ENCODE assay signal across 1 cellular context in the genomic region with DNA sequence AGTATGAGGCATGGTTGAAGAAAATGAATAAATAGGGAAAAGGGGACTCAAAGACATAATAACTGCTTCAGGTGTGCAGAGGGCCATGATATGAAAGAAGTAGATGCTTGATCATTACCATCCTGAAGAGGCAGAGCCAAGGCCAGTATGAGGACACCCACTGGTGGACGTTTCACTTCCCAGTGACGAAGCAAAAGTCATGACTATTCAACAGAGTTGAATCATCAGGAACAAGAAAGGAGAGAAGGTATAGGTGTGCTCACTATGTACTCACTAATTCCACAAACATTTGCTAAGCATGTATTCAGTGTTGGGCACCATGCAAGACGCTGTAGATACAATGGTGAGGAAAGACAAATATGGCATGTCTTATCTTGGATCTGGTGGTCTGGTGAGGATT.
TF ChIP-seq lines count a peak whose summit lies in the region.

No MANE protein-coding gene starts in this region.

TF ChIP-seq in HCT116, 20 proteins besides CTCF, POLR2A, EP300 and RAD21 (continued from another document):
- TF ChIP-seq, protein P1, sequence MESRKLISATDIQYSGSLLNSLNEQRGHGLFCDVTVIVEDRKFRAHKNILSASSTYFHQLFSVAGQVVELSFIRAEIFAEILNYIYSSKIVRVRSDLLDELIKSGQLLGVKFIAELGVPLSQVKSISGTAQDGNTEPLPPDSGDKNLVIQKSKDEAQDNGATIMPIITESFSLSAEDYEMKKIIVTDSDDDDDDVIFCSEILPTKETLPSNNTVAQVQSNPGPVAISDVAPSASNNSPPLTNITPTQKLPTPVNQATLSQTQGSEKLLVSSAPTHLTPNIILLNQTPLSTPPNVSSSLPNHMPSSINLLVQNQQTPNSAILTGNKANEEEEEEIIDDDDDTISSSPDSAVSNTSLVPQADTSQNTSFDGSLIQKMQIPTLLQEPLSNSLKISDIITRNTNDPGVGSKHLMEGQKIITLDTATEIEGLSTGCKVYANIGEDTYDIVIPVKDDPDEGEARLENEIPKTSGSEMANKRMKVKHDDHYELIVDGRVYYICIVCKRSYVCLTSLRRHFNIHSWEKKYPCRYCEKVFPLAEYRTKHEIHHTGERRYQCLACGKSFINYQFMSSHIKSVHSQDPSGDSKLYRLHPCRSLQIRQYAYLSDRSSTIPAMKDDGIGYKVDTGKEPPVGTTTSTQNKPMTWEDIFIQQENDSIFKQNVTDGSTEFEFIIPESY (IDR thresholded peaks at IDR 0.05; ENCODE audit: extremely low read depth, insufficient replicate concordance, low read length): no peak
- TF ChIP-seq SRF (IDR thresholded peaks at IDR 0.05; ENCODE audit: low read depth) (no peak), YY1 (IDR thresholded peaks at IDR 0.05; ENCODE audit: extremely low read depth, insufficient replicate concordance, low read depth, low read length) (no peak), SIN3A (IDR thresholded peaks at IDR 0.05; ENCODE audit: low read depth) (no peak), CEBPB (IDR thresholded peaks at IDR 0.05; ENCODE audit: low read depth) (no peak), FOSL1 (IDR thresholded peaks at IDR 0.05; ENCODE audit: low read depth) (no peak), EGR1 (IDR thresholded peaks at IDR 0.05; ENCODE audit: low read depth) (no peak), TCF7L2 (IDR thresholded peaks at IDR 0.05; ENCODE audit: borderline replicate concordance, extremely low read depth, insufficient read depth, insufficient read length) (no peak)
- TF ChIP-seq, protein P2, sequence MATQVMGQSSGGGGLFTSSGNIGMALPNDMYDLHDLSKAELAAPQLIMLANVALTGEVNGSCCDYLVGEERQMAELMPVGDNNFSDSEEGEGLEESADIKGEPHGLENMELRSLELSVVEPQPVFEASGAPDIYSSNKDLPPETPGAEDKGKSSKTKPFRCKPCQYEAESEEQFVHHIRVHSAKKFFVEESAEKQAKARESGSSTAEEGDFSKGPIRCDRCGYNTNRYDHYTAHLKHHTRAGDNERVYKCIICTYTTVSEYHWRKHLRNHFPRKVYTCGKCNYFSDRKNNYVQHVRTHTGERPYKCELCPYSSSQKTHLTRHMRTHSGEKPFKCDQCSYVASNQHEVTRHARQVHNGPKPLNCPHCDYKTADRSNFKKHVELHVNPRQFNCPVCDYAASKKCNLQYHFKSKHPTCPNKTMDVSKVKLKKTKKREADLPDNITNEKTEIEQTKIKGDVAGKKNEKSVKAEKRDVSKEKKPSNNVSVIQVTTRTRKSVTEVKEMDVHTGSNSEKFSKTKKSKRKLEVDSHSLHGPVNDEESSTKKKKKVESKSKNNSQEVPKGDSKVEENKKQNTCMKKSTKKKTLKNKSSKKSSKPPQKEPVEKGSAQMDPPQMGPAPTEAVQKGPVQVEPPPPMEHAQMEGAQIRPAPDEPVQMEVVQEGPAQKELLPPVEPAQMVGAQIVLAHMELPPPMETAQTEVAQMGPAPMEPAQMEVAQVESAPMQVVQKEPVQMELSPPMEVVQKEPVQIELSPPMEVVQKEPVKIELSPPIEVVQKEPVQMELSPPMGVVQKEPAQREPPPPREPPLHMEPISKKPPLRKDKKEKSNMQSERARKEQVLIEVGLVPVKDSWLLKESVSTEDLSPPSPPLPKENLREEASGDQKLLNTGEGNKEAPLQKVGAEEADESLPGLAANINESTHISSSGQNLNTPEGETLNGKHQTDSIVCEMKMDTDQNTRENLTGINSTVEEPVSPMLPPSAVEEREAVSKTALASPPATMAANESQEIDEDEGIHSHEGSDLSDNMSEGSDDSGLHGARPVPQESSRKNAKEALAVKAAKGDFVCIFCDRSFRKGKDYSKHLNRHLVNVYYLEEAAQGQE (IDR thresholded peaks at IDR 0.05; ENCODE audit: low read depth): no peak
- TF ChIP-seq, protein P3, sequence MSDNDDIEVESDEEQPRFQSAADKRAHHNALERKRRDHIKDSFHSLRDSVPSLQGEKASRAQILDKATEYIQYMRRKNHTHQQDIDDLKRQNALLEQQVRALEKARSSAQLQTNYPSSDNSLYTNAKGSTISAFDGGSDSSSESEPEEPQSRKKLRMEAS (IDR thresholded peaks at IDR 0.05): no peak
TF ChIP-seq in HCT116: peak in this region for 0.
